Comparison of ENCODE assay signal across 1 cellular context in genomic region chr11:13782395-13783080, GRCh38.
TF ChIP-seq lines count a peak whose summit lies in the region.

No MANE protein-coding gene starts in this region.

TF ChIP-seq in K562, 482 proteins besides CTCF, POLR2A, EP300 and RAD21 (continued from another document and continues in another):
- TF ChIP-seq PBX2 (CRISPR knock-in tag; IDR thresholded peaks at IDR 0.05; ENCODE audit: low read depth) (no peak), PBX2 (tag; conservative IDR thresholded peaks at IDR 0.05; ENCODE audit: low read depth) (0 out of 2 replicates have a peak, but pooled peaks have one; percentile 17), NR4A1 (CRISPR knock-in tag; IDR thresholded peaks at IDR 0.05) (no peak), NR4A1 (tag; IDR thresholded peaks at IDR 0.05) (0 out of 2 replicates have a peak, but pooled peaks have one; percentile 22), FUS (optimal IDR thresholded peaks at IDR 0.05; ENCODE audit: low read depth, low read length) (no peak), FOXJ3 (CRISPR knock-in tag; IDR thresholded peaks at IDR 0.05) (no peak), VEZF1 (CRISPR knock-in tag; IDR thresholded peaks at IDR 0.05) (no peak), ATF7 (IDR thresholded peaks at IDR 0.05) (peak; percentile 49; the same call in 1 of the 2 replicates), ARID2 (IDR thresholded peaks at IDR 0.05) (no peak), ELF1 (tag; IDR thresholded peaks at IDR 0.05) (peak; percentile 47; the same call in 1 of the 2 replicates), CBFA2T3 (IDR thresholded peaks at IDR 0.05) (no peak), FOXJ2 (tag; IDR thresholded peaks at IDR 0.05) (no peak), CBFA2T2 (conservative IDR thresholded peaks at IDR 0.05) (no peak), SRSF9 (IDR thresholded peaks at IDR 0.05; ENCODE audit: borderline replicate concordance, low read depth, low read length) (no peak), PYGO2 (tag; IDR thresholded peaks at IDR 0.05) (no peak), ESRRA (IDR thresholded peaks at IDR 0.05; ENCODE audit: borderline replicate concordance, low read depth) (peak; percentile 9; the same call in 1 of the 2 replicates), BCLAF1 (IDR thresholded peaks at IDR 0.05; ENCODE audit: borderline replicate concordance in 1 of 2, control insufficient read depth in 1 of 2, low read depth in 2 of 2, low read length in 1 of 2) (no peak), ZNF79 (CRISPR knock-in tag; IDR thresholded peaks at IDR 0.05; ENCODE audit: low read depth) (no peak), DDX20 (tag; IDR thresholded peaks at IDR 0.05; ENCODE audit: low read depth) (no peak), ARID1B (IDR thresholded peaks at IDR 0.05) (no peak), THRA (IDR thresholded peaks at IDR 0.05) (peak; percentile 27; the same call in 1 of the 2 replicates), EZH2 (IDR thresholded peaks at IDR 0.05; ENCODE audit: borderline replicate concordance, low read depth, low read length) (no peak), WHSC1 (IDR thresholded peaks at IDR 0.05; ENCODE audit: low read length) (no peak), ZHX1 (conservative IDR thresholded peaks at IDR 0.05; ENCODE audit: low read length) (no peak), HIVEP1 (CRISPR knock-in tag; IDR thresholded peaks at IDR 0.05) (no peak), ZBTB34 (CRISPR knock-in tag; IDR thresholded peaks at IDR 0.05) (no peak), ZNF609 (CRISPR knock-in tag; IDR thresholded peaks at IDR 0.05; ENCODE audit: borderline replicate concordance) (no peak), ZBTB2 (IDR thresholded peaks at IDR 0.05) (no peak), KLF1 (tag; IDR thresholded peaks at IDR 0.05) (peak; percentile 78), BHLHE40 (IDR thresholded peaks at IDR 0.05; ENCODE audit: low read length) (no peak), ZNF589 (CRISPR knock-in tag; IDR thresholded peaks at IDR 0.05; ENCODE audit: low read depth) (no peak), HNRNPK (IDR thresholded peaks at IDR 0.05; ENCODE audit: low read depth, low read length, poor library complexity, severe bottlenecking) (no peak), RCOR1 (IDR thresholded peaks at IDR 0.05; ENCODE audit: borderline replicate concordance in 1 of 2, low read depth in 2 of 2, low read length in 2 of 2) (0 out of 4 replicates have a peak, but pooled peaks of 1 of the 2 experiments have one; percentile 14), ZNF143 (CRISPR knock-in tag; IDR thresholded peaks at IDR 0.05) (no peak), PHB (CRISPR knock-in tag; IDR thresholded peaks at IDR 0.05) (no peak), ZNF512 (tag; IDR thresholded peaks at IDR 0.05) (no peak), BRD9 (IDR thresholded peaks at IDR 0.05; ENCODE audit: low read depth, partially characterized antibody) (no peak), CHD4 (IDR thresholded peaks at IDR 0.05; ENCODE audit: insufficient read depth, insufficient replicate concordance, low read depth, low read length, poor library complexity, severe bottlenecking) (no peak), POLR2G (IDR thresholded peaks at IDR 0.05; ENCODE audit: low read depth, low read length) (no peak), BRCA1 (IDR thresholded peaks at IDR 0.05) (no peak), BRCA1 (CRISPR knock-in tag; IDR thresholded peaks at IDR 0.05) (no peak)
